In the genomic region with DNA sequence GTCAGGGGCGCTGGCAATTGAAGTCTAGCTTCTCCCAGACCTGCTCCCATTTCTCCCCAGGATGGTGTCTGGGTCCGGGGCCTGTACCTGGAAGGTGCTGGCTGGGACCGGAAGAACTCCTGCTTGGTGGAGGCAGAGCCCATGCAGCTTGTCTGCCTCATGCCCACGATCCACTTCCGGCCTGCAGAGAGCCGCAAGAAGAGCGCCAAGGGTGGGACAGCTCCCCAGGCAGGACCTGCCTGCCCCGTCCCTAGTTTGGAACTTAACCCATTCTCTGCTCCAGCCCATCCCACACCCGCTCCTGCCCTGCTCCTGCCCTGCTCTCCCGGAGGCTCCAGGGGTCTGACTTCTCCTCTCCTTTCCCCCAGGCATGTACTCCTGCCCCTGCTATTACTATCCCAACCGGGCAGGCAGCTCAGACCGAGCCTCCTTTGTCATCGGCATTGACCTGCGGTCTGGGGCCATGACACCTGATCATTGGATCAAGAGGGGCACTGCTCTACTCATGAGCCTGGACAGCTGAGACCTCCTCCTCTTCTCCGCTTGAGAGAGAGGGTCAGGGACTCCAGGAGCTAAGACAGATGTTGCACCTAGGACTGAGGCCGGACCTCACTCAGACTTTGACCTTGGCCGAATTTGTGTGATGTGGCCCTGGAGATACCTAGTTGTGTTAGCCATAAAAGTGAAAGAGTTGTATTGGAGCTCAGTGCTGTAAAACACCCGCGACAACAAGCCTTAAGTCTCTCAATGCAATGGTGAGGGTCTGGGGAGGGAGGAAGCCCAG, we compare ENCODE assay signal across 8 cellular contexts. TPM values are rescaled to one million over a fixed set of nuclear protein-coding genes. Genes with fewer than 3 reads are reported as not detected.
DNase-seq lines count a peak whose midpoint lies in the region; ATAC-seq, FAIRE-seq and TF ChIP-seq lines count a peak whose summit lies in the region.

No MANE protein-coding gene starts in this region.

- no peaks in the 10 kb centered on the region for H3K36me3 Mint-ChIP-seq in IgD-negative memory B cell
- peaks cover 41% of the 10 kb centered on the region for H3K36me3 Mint-ChIP-seq in central memory CD8-positive, alpha-beta T cell (ENCODE audit: insufficient read depth)

- CTCF ChIA-PET in A549 (lab: Yijun Ruan, JAX), result interaction anchor here (0.6 to 25.1 kb wide), 24 partner anchors 3 to 246 kb away, joined by 3 to 677 read pairs (median 6); a partner anchor contains a TSS

- H3K27ac Mint-ChIP-seq in IgD-negative memory B cell, result peak overlapping the region; percentile 99 to 100 (median 99)
- peak overlapping the region; percentile 98 for H3K27ac Mint-ChIP-seq in central memory CD8-positive, alpha-beta T cell (ENCODE audit: low read depth)

- DNase-seq in A549 (ENCODE audit: low read depth in 1 of 2, low spot score in 1 of 2), result no peak
- no peak for DNase-seq in central memory CD8-positive, alpha-beta T cell (ENCODE audit: low spot score in 2 of 2)
- no peak for DNase-seq in inferior parietal cortex (ENCODE audit: extremely low spot score)
- no peak for DNase-seq in stimulated activated CD4-positive, alpha-beta T cell treated with anti-CD3 and anti-CD28 coated beads, Interleukin-4, amount 100 ng/mL, for 4 hours
- DNase-seq in stimulated activated CD4-positive, alpha-beta T cell treated with anti-CD3 and anti-CD28 coated beads, Interleukin-1b, Interleukin-23, amount 100 ng/mL, for 48 hours, result no peak
- DNase-seq in omental fat pad (ENCODE audit: low spot score), result no peak

- H3K4me1 ChIP-seq in A549, result peaks cover 17% of the 10 kb centered on the region
- peaks cover 20% of the 10 kb centered on the region for H3K4me1 ChIP-seq in muscle layer of colon (ENCODE audit: insufficient read depth, low read length)

- H3K4me2 ChIP-seq in A549, result peak overlapping the region; percentile 96

- peaks cover 0 to 6% of the 10 kb centered on the region in 2 donors for H3K27me3 ChIP-seq in muscle layer of colon (ENCODE audit: control insufficient read depth in 1 of 2, insufficient read depth in 2 of 2, low read length in 2 of 2)

- H3K4me3 Mint-ChIP-seq in IgD-negative memory B cell, result peak overlapping the region; percentile 93 to 100 (median 97)
- peak overlapping the region; percentile 91 for H3K4me3 Mint-ChIP-seq in central memory CD8-positive, alpha-beta T cell

- H3K36me3 ChIP-seq in muscle layer of colon (ENCODE audit: insufficient read depth, low read length), result no peaks in the 10 kb centered on the region

- ATAC-seq in A549 (no peak), omental fat pad (ENCODE audit: low FRiP score) (no peak)
- no peak for ATAC-seq in central memory CD8-positive, alpha-beta T cell (replicated peaks; ENCODE audit: extremely low read depth, poor library complexity, severe bottlenecking)

- H3K4me3 ChIP-seq in A549 (peak overlapping the region; percentile 60), muscle layer of colon (ENCODE audit: low read depth in 1 of 2, low read length in 2 of 2) (peak overlapping the region in 1 of 2 donors; percentile 94)

- WGBS in A549 (ENCODE audit: missing lambda C conversion rate), result 59% methylated on average over 19 of the region's 19 CpGs

- POLR2A ChIA-PET in A549 (lab: Yijun Ruan, JAX), result interaction anchor here (0.6 to 6.7 kb wide), 5 partner anchors 9 to 24 kb away, joined by 3 to 44 read pairs (median 7); a partner anchor contains a TSS

- peak; percentile 28 for FAIRE-seq in A549 (lab: Jason Lieb, UNC)

- no peak for TF ChIP-seq POLR2A in A549 (IDR thresholded peaks at IDR 0.05; ENCODE audit: low read length)

- TF ChIP-seq EP300 in A549 (IDR thresholded peaks at IDR 0.05), result no peak

- peaks cover 18% of the 10 kb centered on the region for H3K27me3 Mint-ChIP-seq in IgD-negative memory B cell
- peaks cover 7% of the 10 kb centered on the region for H3K27me3 Mint-ChIP-seq in central memory CD8-positive, alpha-beta T cell

- TF ChIP-seq RAD21 in A549 (conservative IDR thresholded peaks at IDR 0.05 in 1 of 2, IDR thresholded peaks at IDR 0.05 in 1 of 2), result no peak

- H3K9me3 ChIP-seq in A549, result no peaks in the 10 kb centered on the region
- H3K9me3 ChIP-seq in muscle layer of colon (ENCODE audit: low read length), result no peaks in the 10 kb centered on the region

- H3K27ac ChIP-seq in A549, result peak overlapping the region; percentile 76 to 89; a peak in 5 of 6 replicates
- H3K27ac ChIP-seq in muscle layer of colon (ENCODE audit: low read depth, low read length), result peak overlapping the region; percentile 97

- no peak for TF ChIP-seq CTCF in A549 (IDR thresholded peaks at IDR 0.05)
- TF ChIP-seq CTCF in omental fat pad (IDR thresholded peaks at IDR 0.05), result no peak

- no peaks in the 10 kb centered on the region for H3K9me3 Mint-ChIP-seq in IgD-negative memory B cell
- no peaks in the 10 kb centered on the region for H3K9me3 Mint-ChIP-seq in central memory CD8-positive, alpha-beta T cell

- no peak overlapping the region for H3K9ac ChIP-seq in muscle layer of colon (ENCODE audit: low read length)

- peaks cover 15 to 24% (median 19%) of the 10 kb centered on the region in 3 donors for H3K4me1 Mint-ChIP-seq in IgD-negative memory B cell
- H3K4me1 Mint-ChIP-seq in central memory CD8-positive, alpha-beta T cell, result peaks cover 45% of the 10 kb centered on the region

TF ChIP-seq in A549, 52 proteins besides CTCF, POLR2A, EP300 and RAD21:
- TF ChIP-seq, protein P1, sequence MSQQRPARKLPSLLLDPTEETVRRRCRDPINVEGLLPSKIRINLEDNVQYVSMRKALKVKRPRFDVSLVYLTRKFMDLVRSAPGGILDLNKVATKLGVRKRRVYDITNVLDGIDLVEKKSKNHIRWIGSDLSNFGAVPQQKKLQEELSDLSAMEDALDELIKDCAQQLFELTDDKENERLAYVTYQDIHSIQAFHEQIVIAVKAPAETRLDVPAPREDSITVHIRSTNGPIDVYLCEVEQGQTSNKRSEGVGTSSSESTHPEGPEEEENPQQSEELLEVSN (IDR thresholded peaks at IDR 0.05; ENCODE audit: borderline replicate concordance, low read depth), result no peak
- TF ChIP-seq TP53 (CRISPR knock-in tag; IDR thresholded peaks at IDR 0.05), result no peak
- no peak for TF ChIP-seq NFE2L2 (conservative IDR thresholded peaks at IDR 0.05; ENCODE audit: low read length)
- no peak for TF ChIP-seq CHD2 (IDR thresholded peaks at IDR 0.05; ENCODE audit: low read length, partially characterized antibody)

RNA-seq across cellular contexts. Expression of a gene that starts 0.8 kb away (rescaled TPM):
- polyA plus RNA-seq in A549 (2011; rRNA removed), result 1.3 and 3.3 TPM in 2 replicates
- 1.8 and 2.7 TPM in 2 replicates for polyA plus RNA-seq in A549 (2012; cell fraction: cytosol; rRNA removed)
- polyA plus RNA-seq in A549 (2012; cell fraction: nucleus; rRNA removed), result 9.4 and 11.6 TPM in 2 replicates
- polyA plus RNA-seq in A549 (2017; fragmentation: RNase III; extraction: RNeasy Plus Mini Kit Qiagen cat#74134 plus additional on column Dnase treatment), result 7.6 to 10.2 TPM (median 8.8 TPM) in 3 replicates
- polyA minus RNA-seq in A549 (2011; rRNA and poly(A)+ RNA removed), result 10.8 and 14.7 TPM in 2 replicates
- polyA plus RNA-seq in IgD-negative memory B cell, result 1.9 TPM
- 10 to 100 TPM in 3 of 4 donors, 1 to 10 TPM in 1; 4.8 to 52.8 (median 34.6) TPM for total RNA-seq in omental fat pad

RNA-seq across cellular contexts. Expression of a gene that starts 21.7 kb away (rescaled TPM):
- 0.48 and 0.57 TPM in 2 replicates for polyA plus RNA-seq in A549 (2011; rRNA removed)
- polyA plus RNA-seq in A549 (2012; cell fraction: cytosol; rRNA removed), result 0.29 and 0.44 TPM in 2 replicates
- polyA plus RNA-seq in A549 (2012; cell fraction: nucleus; rRNA removed), result 11.6 and 16.8 TPM in 2 replicates
- polyA plus RNA-seq in A549 (2017; fragmentation: RNase III; extraction: RNeasy Plus Mini Kit Qiagen cat#74134 plus additional on column Dnase treatment), result 0.17 to 0.73 TPM (median 0.33 TPM) in 3 replicates
- polyA minus RNA-seq in A549 (2011; rRNA and poly(A)+ RNA removed), result 0.54 TPM in 1 of 2 replicates, not detected in the other
- polyA plus RNA-seq in IgD-negative memory B cell, result not detected
- total RNA-seq in omental fat pad, result 10 to 100 TPM; 20.2 to 99.9 (median 24.6) TPM

RNA-seq across cellular contexts. Expression of a gene that starts 24.2 kb away (rescaled TPM):
- 98.9 and 102 TPM in 2 replicates for polyA plus RNA-seq in A549 (2011; rRNA removed)
- 518 TPM in 2 replicates for polyA plus RNA-seq in A549 (2012; cell fraction: cytosol; rRNA removed)
- 332 and 388 TPM in 2 replicates for polyA plus RNA-seq in A549 (2012; cell fraction: nucleus; rRNA removed)
- 268 to 287 TPM (median 275 TPM) in 3 replicates for polyA plus RNA-seq in A549 (2017; fragmentation: RNase III; extraction: RNeasy Plus Mini Kit Qiagen cat#74134 plus additional on column Dnase treatment)
- polyA minus RNA-seq in A549 (2011; rRNA and poly(A)+ RNA removed), result 18.6 and 32.8 TPM in 2 replicates
- polyA plus RNA-seq in IgD-negative memory B cell, result 170 TPM
- total RNA-seq in omental fat pad, result 100 to 1,000 TPM in 1 of 4 donors, 10 to 100 TPM in 3; 61.2 to 209 (median 68.2) TPM

RNA-seq across cellular contexts. Expression of a gene that starts 24.6 kb away (rescaled TPM):
- polyA plus RNA-seq in A549 (2011; rRNA removed) (17.7 and 20.4 TPM in 2 replicates), A549 (2017; fragmentation: RNase III; extraction: RNeasy Plus Mini Kit Qiagen cat#74134 plus additional on column Dnase treatment) (26.4 to 28.2 TPM (median 28.1 TPM) in 3 replicates), IgD-negative memory B cell (8.0 TPM)
- 15.8 and 19.3 TPM in 2 replicates for polyA plus RNA-seq in A549 (2012; cell fraction: cytosol; rRNA removed)
- 16.0 and 16.3 TPM in 2 replicates for polyA plus RNA-seq in A549 (2012; cell fraction: nucleus; rRNA removed)
- 10.9 and 13.0 TPM in 2 replicates for polyA minus RNA-seq in A549 (2011; rRNA and poly(A)+ RNA removed)
- total RNA-seq in omental fat pad, result 10 to 100 TPM in 1 of 4 donors, 1 to 10 TPM in 3; 9.0 to 33.5 (median 9.3) TPM

RNA-seq across cellular contexts. Expression of a gene that starts 55.4 kb away (rescaled TPM):
- polyA plus RNA-seq in A549 (2011; rRNA removed) (56.3 and 69.7 TPM in 2 replicates), A549 (2017; fragmentation: RNase III; extraction: RNeasy Plus Mini Kit Qiagen cat#74134 plus additional on column Dnase treatment) (88.0 to 113 TPM (median 111 TPM) in 3 replicates), IgD-negative memory B cell (2.4 TPM)
- 65.2 and 89.0 TPM in 2 replicates for polyA plus RNA-seq in A549 (2012; cell fraction: cytosol; rRNA removed)
- 224 and 249 TPM in 2 replicates for polyA plus RNA-seq in A549 (2012; cell fraction: nucleus; rRNA removed)
- polyA minus RNA-seq in A549 (2011; rRNA and poly(A)+ RNA removed), result 139 and 156 TPM in 2 replicates
- 10 to 100 TPM; 47.0 to 77.6 (median 57.3) TPM for total RNA-seq in omental fat pad
